ENCODE assay signal across 8 cellular contexts in the genomic region with DNA sequence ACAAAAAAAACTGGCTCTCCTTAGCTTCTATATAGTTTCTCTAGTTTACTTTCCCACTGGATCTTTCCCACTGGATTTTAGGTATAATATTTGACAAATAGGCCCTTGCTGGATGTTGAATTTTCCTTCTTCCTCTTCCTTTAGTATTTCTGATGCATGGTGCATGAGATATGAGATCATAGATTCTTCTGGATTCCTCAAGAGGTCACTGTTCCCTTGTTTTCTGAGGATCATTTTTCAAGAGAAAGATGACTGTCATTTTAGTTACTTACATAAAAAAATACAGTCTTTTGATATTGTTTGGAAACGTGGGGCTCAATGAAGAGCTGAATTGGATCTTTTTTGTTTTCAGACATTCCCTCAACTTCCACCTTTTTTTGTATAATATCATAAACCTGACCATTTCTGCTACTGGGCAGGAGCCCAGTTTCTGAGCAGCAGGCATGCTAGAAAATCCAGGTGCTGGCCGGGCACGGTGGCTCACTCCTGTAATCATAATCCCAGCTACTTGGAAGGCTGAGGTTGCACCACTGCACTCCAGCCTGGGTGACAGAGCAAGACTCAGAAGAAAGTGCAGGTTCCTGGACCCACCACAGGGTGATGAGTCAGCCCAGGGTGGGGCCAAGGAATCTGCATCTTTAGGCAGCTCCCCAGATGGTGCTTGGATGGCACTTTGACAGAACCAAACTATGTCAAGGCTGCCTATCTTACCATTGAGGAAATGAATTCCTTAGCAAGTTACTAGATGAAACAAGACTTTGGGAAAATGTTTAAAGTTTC.
DNase-seq lines count a peak whose midpoint lies in the region; ATAC-seq, FAIRE-seq and TF ChIP-seq lines count a peak whose summit lies in the region.

No MANE protein-coding gene starts in this region.

- H3K27me3 ChIP-seq in CD4-positive, alpha-beta T cell (ENCODE audit: control insufficient read depth, insufficient read depth, low read length) = no peaks in the 10 kb centered on the region
- peaks cover 4% of the 10 kb centered on the region for H3K27me3 ChIP-seq in fibroblast of lung (ENCODE audit: control insufficient read depth, insufficient read depth, low read length)

- H3K36me3 ChIP-seq in fibroblast of lung (ENCODE audit: control insufficient read depth, insufficient read depth, low read length) = no peaks in the 10 kb centered on the region

- no peak overlapping the region for H3K4me2 ChIP-seq in fibroblast of lung (ENCODE audit: extremely low read depth, insufficient read depth, low read length)

- H3K27ac Mint-ChIP-seq in CD4-positive, alpha-beta T cell = no peak overlapping the region
- H3K27ac Mint-ChIP-seq in activated CD4-positive, alpha-beta T cell treated with anti-CD3 and anti-CD28 coated beads, Interleukin-2, amount 10 ng/mL, durations not matched to agents 7 days and 5 days = no peak overlapping the region

- H3K4me1 Mint-ChIP-seq in CD4-positive, alpha-beta T cell (ENCODE audit: low read depth) = no peaks in the 10 kb centered on the region
- H3K4me1 Mint-ChIP-seq in activated CD4-positive, alpha-beta T cell treated with anti-CD3 and anti-CD28 coated beads, Interleukin-2, amount 10 ng/mL, durations not matched to agents 7 days and 5 days = no peaks in the 10 kb centered on the region

- POLR2A ChIA-PET in CD4-positive, alpha-beta T cell (lab: Charles Lee) = no interaction called here
- POLR2A ChIA-PET in activated CD4-positive, alpha-beta T cell treated with anti-CD3 and anti-CD28 coated beads, Interleukin-2, amount 10 ng/mL, durations not matched to agents 7 days and 5 days (lab: Charles Lee) = no interaction called here

- H3K9me3 ChIP-seq in CD4-positive, alpha-beta T cell (ENCODE audit: control insufficient read depth, low read length) = no peaks in the 10 kb centered on the region
- no peaks in the 10 kb centered on the region for H3K9me3 ChIP-seq in fibroblast of lung (ENCODE audit: control insufficient read depth, insufficient read depth, low read depth, low read length)

- H2AFZ ChIP-seq in fibroblast of lung (ENCODE audit: low read length) = no peak overlapping the region

- FAIRE-seq in GM12892 (lab: Jason Lieb, UNC) = no peak

- H4K20me1 ChIP-seq in fibroblast of lung (ENCODE audit: control insufficient read depth, extremely low read depth, insufficient read depth, low read length) = no peaks in the 10 kb centered on the region

- H3K27me3 Mint-ChIP-seq in CD4-positive, alpha-beta T cell = no peaks in the 10 kb centered on the region
- no peaks in the 10 kb centered on the region for H3K27me3 Mint-ChIP-seq in activated CD4-positive, alpha-beta T cell treated with anti-CD3 and anti-CD28 coated beads, Interleukin-2, amount 10 ng/mL, durations not matched to agents 7 days and 5 days

- H3K9ac ChIP-seq in fibroblast of lung (ENCODE audit: insufficient read depth, low read length) = no peak overlapping the region

- H3K79me2 ChIP-seq in fibroblast of lung (ENCODE audit: control insufficient read depth, insufficient read depth, low read length) = no peaks in the 10 kb centered on the region

- no peak for ATAC-seq in CD4-positive, alpha-beta T cell (ENCODE audit: poor library complexity)

- no peak for DNase-seq in CD4-positive, alpha-beta T cell
- DNase-seq in HPDE6-E6E7 (ENCODE audit: extremely low spot score) (peak; percentile 55), RPMI7951 (ENCODE audit: low read depth) (peak; percentile 62), fibroblast of lung (ENCODE audit: low read depth in 2 of 2) (peak; percentile 73 to 87), retina (peak; percentile 45), GM10266 (ENCODE audit: extremely low spot score) (no peak), GM12892 (ENCODE audit: insufficient read length) (no peak)
- DNase-seq in activated CD4-positive, alpha-beta T cell treated with anti-CD3 and anti-CD28 coated beads, Interleukin-2, amount 10 ng/mL, durations not matched to agents 7 days and 5 days = no peak

- H3K9me3 Mint-ChIP-seq in CD4-positive, alpha-beta T cell = no peaks in the 10 kb centered on the region
- no peaks in the 10 kb centered on the region for H3K9me3 Mint-ChIP-seq in activated CD4-positive, alpha-beta T cell treated with anti-CD3 and anti-CD28 coated beads, Interleukin-2, amount 10 ng/mL, durations not matched to agents 7 days and 5 days

- no peak for TF ChIP-seq POLR2A in GM12892 (IDR thresholded peaks at IDR 0.05; ENCODE audit: low read depth, low read length)

- TF ChIP-seq CTCF in CD4-positive, alpha-beta T cell (IDR thresholded peaks at IDR 0.05) = peak; percentile 29
- peak; percentile 35 to 55 for TF ChIP-seq CTCF in fibroblast of lung (conservative IDR thresholded peaks at IDR 0.05 in 1 of 2, IDR thresholded peaks at IDR 0.05 in 1 of 2; ENCODE audit: low read depth in 1 of 2, low read length in 2 of 2)
- no peak for TF ChIP-seq CTCF in GM10266 (IDR thresholded peaks at IDR 0.05; ENCODE audit: control insufficient read depth, insufficient read depth, low read depth, missing control alignments)

- H3K36me3 Mint-ChIP-seq in CD4-positive, alpha-beta T cell (ENCODE audit: low read depth) = no peaks in the 10 kb centered on the region
- no peaks in the 10 kb centered on the region for H3K36me3 Mint-ChIP-seq in activated CD4-positive, alpha-beta T cell treated with anti-CD3 and anti-CD28 coated beads, Interleukin-2, amount 10 ng/mL, durations not matched to agents 7 days and 5 days (ENCODE audit: low read depth)

- CTCF ChIA-PET in CD4-positive, alpha-beta T cell (lab: Charles Lee) = interaction anchor here (1.2 kb wide), 1 partner anchor 289 kb away, joined by 5 read pairs; no protein-coding TSS in a partner anchor
- CTCF ChIA-PET in activated CD4-positive, alpha-beta T cell treated with anti-CD3 and anti-CD28 coated beads, Interleukin-2, amount 10 ng/mL, durations not matched to agents 7 days and 5 days (lab: Charles Lee) = interaction anchor here (1.3 to 1.5 kb wide), 3 partner anchors 10 to 289 kb away, joined by 3 to 4 read pairs (median 4); no protein-coding TSS in a partner anchor

- H3K4me3 Mint-ChIP-seq in CD4-positive, alpha-beta T cell = no peak overlapping the region
- no peak overlapping the region for H3K4me3 Mint-ChIP-seq in activated CD4-positive, alpha-beta T cell treated with anti-CD3 and anti-CD28 coated beads, Interleukin-2, amount 10 ng/mL, durations not matched to agents 7 days and 5 days

- no peak overlapping the region for H3K4me3 ChIP-seq in fibroblast of lung (replicated peaks in 1 of 4; ENCODE audit: control extremely low read depth in 1 of 4, insufficient read depth in 1 of 4, low read depth in 3 of 4, low read length in 4 of 4)

- intact Hi-C loops in CD4-positive, alpha-beta T cell (cut with DNase I, micrococcal nuclease) = loop anchor here (1.0 kb wide), 1 partner anchor 289 kb away; no protein-coding TSS in a partner anchor

- H3K27ac ChIP-seq in CD4-positive, alpha-beta T cell (ENCODE audit: low read depth, low read length) = no peak overlapping the region
- H3K27ac ChIP-seq in fibroblast of lung (ENCODE audit: insufficient read depth, low read length) = no peak overlapping the region

- peaks cover 4% of the 10 kb centered on the region for H3K4me1 ChIP-seq in fibroblast of lung (ENCODE audit: control insufficient read depth, extremely low read depth, insufficient read depth, low read length)

Comparison
In these comparisons a context has a peak if more than half of its experiments do, and no peak if none do; other contexts are left out.
1. DNase-seq: peak in HPDE6-E6E7 (single experiment), RPMI7951 (single experiment), fibroblast of lung (2 of 2) and retina (single experiment); none in CD4-positive, alpha-beta T cell (0 of 10), GM10266 (single experiment), GM12892 (single experiment) and activated CD4-positive, alpha-beta T cell treated with anti-CD3 and anti-CD28 coated beads, Interleukin-2, amount 10 ng/mL, durations not matched to agents 7 days and 5 days (single experiment).